ENCODE assay signal across 14 cellular contexts in genomic region chr2:204365778-204366177, GRCh38.
"Had no signal": no experiment of that assay in that cellular context is flagged by ENCODE, and none has a peak within 500 bp of the region (broad histone marks: within the 10 kb centered on the region; RNA-seq: fewer than 3 reads in every experiment).

No MANE protein-coding gene starts in this region.

- H3K4me3 ChIP-seq: body of pancreas, psoas muscle, right lobe of liver, thyroid gland had no signal

- H3K4me1 ChIP-seq: body of pancreas, psoas muscle, right lobe of liver, thyroid gland had no signal

- DNase-seq: activated CD4-positive, alpha-beta T cell treated with anti-CD3 and anti-CD28 coated beads, Interleukin-2, amount 10 ng/mL, durations not matched to agents 24 days and 14 days; activated CD8-positive, alpha-beta memory T cell treated with anti-CD3 and anti-CD28 coated beads, Interleukin-2, amount 50 U/mL, for 4 hours; activated CD8-positive, alpha-beta T cell treated with anti-CD3 and anti-CD28 coated beads, Interleukin-2, amount 10 ng/mL, durations not matched to agents 7 days and 5 days; activated naive CD8-positive, alpha-beta T cell treated with anti-CD3 and anti-CD28 coated beads for 36 hours; activated T-cell treated with anti-CD3 and anti-CD28 coated beads, Interleukin-2, amount 50 U/mL, for 72 hours; amygdala; body of pancreas; effector memory CD4-positive, alpha-beta T cell; hippocampal formation; psoas muscle; right lobe of liver; stimulated activated CD4-positive, alpha-beta T cell treated with anti-CD3 and anti-CD28 coated beads, Interleukin-1b, Interleukin-23, amount 100 ng/mL, for 48 hours; thyroid gland had no signal

- ATAC-seq: activated CD8-positive, alpha-beta T cell treated with anti-CD3 and anti-CD28 coated beads, Interleukin-2, amount 10 ng/mL, durations not matched to agents 7 days and 5 days; activated T-cell treated with anti-CD3 and anti-CD28 coated beads, Interleukin-2, amount 50 U/mL, for 72 hours; body of pancreas; psoas muscle; right lobe of liver; stimulated activated memory B cell treated with anti-CD40 and anti-IgM and Interleukin-4, amounts not matched to agents 10 μg/mL and 1 μg/mL and 100 μg/mL, for 72 hours had no signal

- H3K27me3 ChIP-seq: body of pancreas, right lobe of liver, thyroid gland had no signal

- H3K36me3 ChIP-seq: right lobe of liver, thyroid gland had no signal

- H3K27ac ChIP-seq: body of pancreas, psoas muscle, right lobe of liver, thyroid gland had no signal

- H3K9me3 ChIP-seq: body of pancreas, psoas muscle, right lobe of liver, thyroid gland had no signal
